In the genomic region with DNA sequence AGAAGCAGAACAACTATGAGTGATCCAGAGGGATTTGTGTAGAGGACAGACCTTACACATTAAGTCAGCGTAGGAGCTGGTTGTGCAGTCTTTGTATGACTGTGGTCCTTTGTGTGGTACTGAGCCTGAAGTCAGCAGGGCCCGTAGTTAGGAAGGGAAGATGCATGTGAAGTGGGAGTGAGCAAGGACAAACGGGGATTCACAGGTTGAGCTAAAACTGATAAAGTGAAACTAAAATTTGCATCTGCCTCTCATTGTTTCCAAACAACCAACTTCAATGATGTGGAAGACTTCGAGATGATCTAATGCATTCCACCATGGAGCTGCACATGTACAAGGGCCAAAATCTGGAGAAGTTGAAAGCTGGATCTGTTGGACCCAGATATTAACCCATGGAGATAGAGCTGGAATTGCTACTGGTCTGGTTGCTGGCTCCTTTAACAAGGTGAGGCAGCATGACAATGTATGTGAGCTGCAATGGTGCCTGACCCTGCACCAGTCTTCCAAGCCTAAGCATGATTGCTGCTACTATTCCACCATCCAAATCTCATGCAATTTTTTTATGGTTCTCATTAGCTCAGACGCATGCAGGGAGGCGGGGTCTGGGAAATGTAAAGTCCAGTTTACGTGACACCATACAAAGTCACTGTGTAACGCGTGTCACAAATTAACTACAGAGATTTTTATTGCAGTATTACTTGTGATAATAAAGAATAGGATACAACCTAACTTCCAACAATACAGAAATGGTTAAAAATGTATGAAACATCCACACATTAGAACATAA, we compare ENCODE assay signal across 12 cellular contexts. TPM values are rescaled to one million over a fixed set of nuclear protein-coding genes. Genes with fewer than 3 reads are reported as not detected.
DNase-seq lines count a peak whose midpoint lies in the region; ATAC-seq and TF ChIP-seq lines count a peak whose summit lies in the region.
"Had no signal": no experiment of that assay in that cellular context is flagged by ENCODE, and none has a peak within 500 bp of the region (broad histone marks: within the 10 kb centered on the region; RNA-seq: fewer than 3 reads in every experiment).

No MANE protein-coding gene starts in this region.

- H3K36me3 Mint-ChIP-seq in activated naive CD8-positive, alpha-beta T cell treated with anti-CD3 and anti-CD28 coated beads, Interleukin-2, amount 10 ng/mL, durations not matched to agents 7 days and 5 days = no peaks in the 10 kb centered on the region
- H3K36me3 Mint-ChIP-seq in activated naive CD8-positive, alpha-beta T cell treated with anti-CD3 and anti-CD28 coated beads for 36 hours = no peaks in the 10 kb centered on the region
- H3K36me3 Mint-ChIP-seq in endothelial cell (ENCODE audit: low read depth, unreplicated experiment) = no peaks in the 10 kb centered on the region
- H3K36me3 Mint-ChIP-seq in natural killer cell treated with Interleukin-12 subunit alpha and Interleukin-12 subunit beta and Interleukin-15 and Interleukin-18, amount 100 ng/mL, for 72 hours = no peaks in the 10 kb centered on the region

- H3K4me3 Mint-ChIP-seq in activated naive CD8-positive, alpha-beta T cell treated with anti-CD3 and anti-CD28 coated beads, Interleukin-2, amount 10 ng/mL, durations not matched to agents 7 days and 5 days = peak overlapping the region; percentile 49
- no peak overlapping the region for H3K4me3 Mint-ChIP-seq in activated naive CD8-positive, alpha-beta T cell treated with anti-CD3 and anti-CD28 coated beads for 36 hours
- H3K4me3 Mint-ChIP-seq in endothelial cell (ENCODE audit: unreplicated experiment) = no peak overlapping the region
- no peak overlapping the region for H3K4me3 Mint-ChIP-seq in natural killer cell treated with Interleukin-12 subunit alpha and Interleukin-12 subunit beta and Interleukin-15 and Interleukin-18, amount 100 ng/mL, for 72 hours

- no peaks in the 10 kb centered on the region for H3K36me3 ChIP-seq in mucosa of descending colon (ENCODE audit: low read depth)

- peaks cover 9% of the 10 kb centered on the region for H3K27me3 Mint-ChIP-seq in activated naive CD8-positive, alpha-beta T cell treated with anti-CD3 and anti-CD28 coated beads, Interleukin-2, amount 10 ng/mL, durations not matched to agents 7 days and 5 days
- no peaks in the 10 kb centered on the region for H3K27me3 Mint-ChIP-seq in activated naive CD8-positive, alpha-beta T cell treated with anti-CD3 and anti-CD28 coated beads for 36 hours
- H3K27me3 Mint-ChIP-seq in endothelial cell (ENCODE audit: unreplicated experiment) = no peaks in the 10 kb centered on the region
- H3K27me3 Mint-ChIP-seq in natural killer cell treated with Interleukin-12 subunit alpha and Interleukin-12 subunit beta and Interleukin-15 and Interleukin-18, amount 100 ng/mL, for 72 hours = peaks cover 0 to 2% of the 10 kb centered on the region in 2 donors

- H3K9me3 ChIP-seq in mucosa of descending colon = no peaks in the 10 kb centered on the region

- no peak for DNase-seq in activated naive CD8-positive, alpha-beta T cell treated with anti-CD3 and anti-CD28 coated beads, Interleukin-2, amount 10 ng/mL, durations not matched to agents 7 days and 5 days
- no peak for DNase-seq in activated naive CD8-positive, alpha-beta T cell treated with anti-CD3 and anti-CD28 coated beads for 36 hours
- DNase-seq in mucosa of descending colon (no peak), GF-D8 (lab: John Stamatoyannopoulos, UW) (no peak), endothelial cell (ENCODE audit: low spot score) (no peak)
- no peak for DNase-seq in natural killer cell treated with Interleukin-12 subunit alpha and Interleukin-12 subunit beta and Interleukin-15 and Interleukin-18, amount 100 ng/mL, for 72 hours (ENCODE audit: low spot score)
- DNase-seq: activated gamma-delta T cell; stimulated activated naive CD4-positive, alpha-beta T cell treated with Interleukin-2 at 50 U/mL for 16 hours had no signal

- H3K27ac Mint-ChIP-seq in activated naive CD8-positive, alpha-beta T cell treated with anti-CD3 and anti-CD28 coated beads, Interleukin-2, amount 10 ng/mL, durations not matched to agents 7 days and 5 days = no peak overlapping the region
- H3K27ac Mint-ChIP-seq in activated naive CD8-positive, alpha-beta T cell treated with anti-CD3 and anti-CD28 coated beads for 36 hours = no peak overlapping the region
- H3K27ac Mint-ChIP-seq in endothelial cell (ENCODE audit: unreplicated experiment) = no peak overlapping the region
- H3K27ac Mint-ChIP-seq in natural killer cell treated with Interleukin-12 subunit alpha and Interleukin-12 subunit beta and Interleukin-15 and Interleukin-18, amount 100 ng/mL, for 72 hours = no peak overlapping the region

- intact Hi-C loops in mucosa of descending colon (cut with DNase I, micrococcal nuclease) = no loop called here

- H3K9me3 Mint-ChIP-seq in activated naive CD8-positive, alpha-beta T cell treated with anti-CD3 and anti-CD28 coated beads, Interleukin-2, amount 10 ng/mL, durations not matched to agents 7 days and 5 days = no peaks in the 10 kb centered on the region
- H3K9me3 Mint-ChIP-seq in activated naive CD8-positive, alpha-beta T cell treated with anti-CD3 and anti-CD28 coated beads for 36 hours = no peaks in the 10 kb centered on the region
- no peaks in the 10 kb centered on the region for H3K9me3 Mint-ChIP-seq in endothelial cell (ENCODE audit: unreplicated experiment)
- H3K9me3 Mint-ChIP-seq in natural killer cell treated with Interleukin-12 subunit alpha and Interleukin-12 subunit beta and Interleukin-15 and Interleukin-18, amount 100 ng/mL, for 72 hours = no peaks in the 10 kb centered on the region

- TF ChIP-seq CTCF in mucosa of descending colon (IDR thresholded peaks at IDR 0.05) (no peak), endothelial cell (IDR thresholded peaks at IDR 0.05; ENCODE audit: unreplicated experiment) (no peak)

- no peak overlapping the region for H3K4me3 ChIP-seq in mucosa of descending colon
- H3K4me3 ChIP-seq: hepatocyte, smooth muscle cell had no signal

- POLR2A ChIA-PET in activated naive CD8-positive, alpha-beta T cell treated with anti-CD3 and anti-CD28 coated beads, Interleukin-2, amount 10 ng/mL, durations not matched to agents 7 days and 5 days (lab: Charles Lee) = no interaction called here

- ATAC-seq in activated naive CD8-positive, alpha-beta T cell treated with anti-CD3 and anti-CD28 coated beads, Interleukin-2, amount 10 ng/mL, durations not matched to agents 7 days and 5 days (ENCODE audit: low read depth) = no peak
- ATAC-seq in GM21447 (IDR thresholded peaks at IDR 0.05; ENCODE audit: unreplicated experiment) (peak; percentile 74), HG03108 (IDR thresholded peaks at IDR 0.05; ENCODE audit: unreplicated experiment) (peak; percentile 64), mucosa of descending colon (peak; percentile 38)
- no peak for ATAC-seq in natural killer cell treated with Interleukin-12 subunit alpha and Interleukin-12 subunit beta and Interleukin-15 and Interleukin-18, amount 100 ng/mL, for 72 hours

- no peaks in the 10 kb centered on the region for H3K4me1 ChIP-seq in mucosa of descending colon (ENCODE audit: low read depth)

- peaks cover 3% of the 10 kb centered on the region for H3K4me1 Mint-ChIP-seq in activated naive CD8-positive, alpha-beta T cell treated with anti-CD3 and anti-CD28 coated beads, Interleukin-2, amount 10 ng/mL, durations not matched to agents 7 days and 5 days
- H3K4me1 Mint-ChIP-seq in activated naive CD8-positive, alpha-beta T cell treated with anti-CD3 and anti-CD28 coated beads for 36 hours = peaks cover 5% of the 10 kb centered on the region
- peaks cover 10% of the 10 kb centered on the region for H3K4me1 Mint-ChIP-seq in endothelial cell (ENCODE audit: unreplicated experiment)
- H3K4me1 Mint-ChIP-seq in natural killer cell treated with Interleukin-12 subunit alpha and Interleukin-12 subunit beta and Interleukin-15 and Interleukin-18, amount 100 ng/mL, for 72 hours (ENCODE audit: low read depth in 2 of 2) = peaks cover 3 to 5% of the 10 kb centered on the region in 2 donors

RNA-seq across cellular contexts. Expression of a gene that starts 12.1 kb away (rescaled TPM):
- 1 to 10 TPM in 1 of 2 experiments, under 1 TPM in 1; 0.89 to 1.1 TPM for total RNA-seq in activated naive CD8-positive, alpha-beta T cell treated with anti-CD3 and anti-CD28 coated beads, Interleukin-2, amount 10 ng/mL, durations not matched to agents 7 days and 5 days
- under 1 TPM; 0.35 to 0.52 TPM for total RNA-seq in activated naive CD8-positive, alpha-beta T cell treated with anti-CD3 and anti-CD28 coated beads for 36 hours
- total RNA-seq in mucosa of descending colon = 100 to 1,000 TPM in 1 of 3 donors, 10 to 100 TPM in 2; 24.7 to 103 (median 36.5) TPM
- 10.1 TPM for total RNA-seq in endothelial cell (ENCODE audit: unreplicated experiment)
- 1 to 10 TPM in 1 of 2 donors, under 1 TPM in 1; 0.78 to 5.2 TPM for total RNA-seq in natural killer cell treated with Interleukin-12 subunit alpha and Interleukin-12 subunit beta and Interleukin-15 and Interleukin-18, amount 100 ng/mL, for 72 hours

Comparison
In these comparisons a context has a peak if more than half of its experiments do, and no peak if none do; other contexts are left out.
1. ATAC-seq: peak in GM21447 (single experiment), HG03108 (single experiment) and mucosa of descending colon (single experiment); none in activated naive CD8-positive, alpha-beta T cell treated with anti-CD3 and anti-CD28 coated beads, Interleukin-2, amount 10 ng/mL, durations not matched to agents 7 days and 5 days (single experiment) and natural killer cell treated with Interleukin-12 subunit alpha and Interleukin-12 subunit beta and Interleukin-15 and Interleukin-18, amount 100 ng/mL, for 72 hours (0 of 2).